Comparison of ENCODE assay signal across 12 cellular contexts in the genomic region with DNA sequence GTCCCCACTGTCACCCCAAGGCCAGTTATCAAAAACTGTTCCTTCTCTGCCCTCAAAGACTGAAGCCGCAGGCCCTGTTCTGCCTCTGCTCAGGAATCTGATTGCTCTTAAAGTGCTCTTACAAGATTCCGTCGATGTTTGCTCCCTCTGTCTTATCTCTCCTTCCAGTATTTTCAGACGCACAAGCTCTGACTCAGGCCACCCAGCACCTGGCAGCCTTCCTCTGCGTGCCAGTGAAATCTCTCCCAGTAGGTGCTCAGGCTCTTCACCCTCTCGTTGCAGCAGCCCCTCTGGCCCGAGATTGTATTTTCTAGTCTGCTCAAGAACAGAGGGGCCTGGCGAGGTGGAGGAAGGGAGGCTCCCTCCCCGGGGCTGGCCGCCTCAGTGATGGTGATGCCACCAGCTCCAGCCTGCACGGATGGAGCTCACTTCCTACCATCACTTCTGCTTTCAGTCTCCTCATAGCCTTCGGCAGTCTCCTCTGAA.
A peak's percentile ranks its signal among the peaks of the same experiment; 100 is the strongest.
DNase-seq lines count a peak whose midpoint lies in the region; ATAC-seq, FAIRE-seq and TF ChIP-seq lines count a peak whose summit lies in the region.
"Had no signal": no experiment of that assay in that cellular context is flagged by ENCODE, and none has a peak within 500 bp of the region (broad histone marks: within the 10 kb centered on the region; RNA-seq: fewer than 3 reads in every experiment).

No MANE protein-coding gene starts in this region.

- DNase-seq in activated CD4-positive, alpha-beta T cell treated with anti-CD3 and anti-CD28 coated beads for 36 hours, result no peak
- DNase-seq in activated CD4-positive, alpha-beta T cell treated with anti-CD3 and anti-CD28 coated beads for 1 hour, result no peak
- DNase-seq in NOMO-1 treated with DMSO at 0.1 percent for 48 hours (lab: John Stamatoyannopoulos, UW; ENCODE audit: unreplicated experiment) (peak; percentile 71), ovary (peak in 4 of 5 donors; percentile 31 to 69 (median 44)), pancreas (no peak)
- no peak for DNase-seq in effector memory CD8-positive, alpha-beta T cell
- DNase-seq: NCI-H774, T1000 had no signal

- H3K9me3 ChIP-seq in ovary (no peaks in the 10 kb centered on the region), pancreas (no peaks in the 10 kb centered on the region)

- FAIRE-seq in pancreas (lab: Jason Lieb, UNC), result no peak

- CTCF ChIA-PET in activated CD4-positive, alpha-beta T cell treated with anti-CD3 and anti-CD28 coated beads for 36 hours (lab: Charles Lee), result no interaction called here

- H3K4me1 ChIP-seq in ovary (ENCODE audit: insufficient read depth) (peaks cover 10% of the 10 kb centered on the region), pancreas (no peaks in the 10 kb centered on the region)

- no peaks in the 10 kb centered on the region for H3K27me3 Mint-ChIP-seq in activated CD4-positive, alpha-beta T cell treated with anti-CD3 and anti-CD28 coated beads for 36 hours
- no peaks in the 10 kb centered on the region for H3K27me3 Mint-ChIP-seq in effector memory CD8-positive, alpha-beta T cell

- POLR2A ChIA-PET in activated CD4-positive, alpha-beta T cell treated with anti-CD3 and anti-CD28 coated beads for 36 hours (lab: Charles Lee), result interaction anchor here (0.5 to 0.6 kb wide), 2 partner anchors 103 to 125 kb away, joined by 3 read pairs; no protein-coding TSS in a partner anchor

- H3K27ac Mint-ChIP-seq in activated CD4-positive, alpha-beta T cell treated with anti-CD3 and anti-CD28 coated beads for 36 hours, result peak overlapping the region; percentile 62
- H3K27ac Mint-ChIP-seq in effector memory CD8-positive, alpha-beta T cell, result peak overlapping the region; percentile 19 to 83

- H3K9me3 Mint-ChIP-seq in activated CD4-positive, alpha-beta T cell treated with anti-CD3 and anti-CD28 coated beads for 36 hours (ENCODE audit: low read depth), result no peaks in the 10 kb centered on the region
- no peaks in the 10 kb centered on the region for H3K9me3 Mint-ChIP-seq in effector memory CD8-positive, alpha-beta T cell
- H3K9me3 Mint-ChIP-seq: activated naive CD4-positive, alpha-beta T cell treated with anti-CD3 and anti-CD28 coated beads, Interleukin-2, amount 50 U/mL, for 72 hours had no signal

- TF ChIP-seq EP300 in ovary (IDR thresholded peaks at IDR 0.05), result no peak

- peak overlapping the region in 1 of 2 donors; percentile 42 for H3K27ac ChIP-seq in ovary
- no peak overlapping the region for H3K27ac ChIP-seq in pancreas

- TF ChIP-seq CTCF in ovary (IDR thresholded peaks at IDR 0.05) (no peak), pancreas (IDR thresholded peaks at IDR 0.05) (no peak)

- peaks cover 53% of the 10 kb centered on the region for H3K4me1 Mint-ChIP-seq in activated CD4-positive, alpha-beta T cell treated with anti-CD3 and anti-CD28 coated beads for 36 hours
- H3K4me1 Mint-ChIP-seq in effector memory CD8-positive, alpha-beta T cell (ENCODE audit: low read depth in 2 of 2), result peaks cover 24% of the 10 kb centered on the region in 2 donors

- peak; percentile 23 for ATAC-seq in activated CD4-positive, alpha-beta T cell treated with anti-CD3 and anti-CD28 coated beads for 36 hours
- ATAC-seq in effector memory CD8-positive, alpha-beta T cell (replicated peaks), result no peak
- ATAC-seq in HG02981 (IDR thresholded peaks at IDR 0.05; ENCODE audit: unreplicated experiment) (no peak), HG03135 (IDR thresholded peaks at IDR 0.05; ENCODE audit: unreplicated experiment) (no peak), pancreas (no peak)
- ATAC-seq: esophagus mucosa had no signal

- H3K27me3 ChIP-seq in ovary (no peaks in the 10 kb centered on the region), pancreas (no peaks in the 10 kb centered on the region)

- intact Hi-C loops in activated CD4-positive, alpha-beta T cell treated with anti-CD3 and anti-CD28 coated beads for 36 hours (cut with DNase I, micrococcal nuclease), result no loop called here
- intact Hi-C loops in ovary (cut with DNase I) (no loop called here), pancreas (cut with DNase I) (no loop called here)

- no peak overlapping the region for H3K4me3 ChIP-seq in ovary
- H3K4me3 ChIP-seq in pancreas, result no peak overlapping the region

- no peak overlapping the region for H3K4me3 Mint-ChIP-seq in activated CD4-positive, alpha-beta T cell treated with anti-CD3 and anti-CD28 coated beads for 36 hours
- H3K4me3 Mint-ChIP-seq in effector memory CD8-positive, alpha-beta T cell, result peak overlapping the region in 1 of 2 donors; percentile 2

- H3K36me3 ChIP-seq in ovary (no peaks in the 10 kb centered on the region), pancreas (no peaks in the 10 kb centered on the region)

- TF ChIP-seq POLR2A in ovary (IDR thresholded peaks at IDR 0.05), result no peak

- peaks cover 36% of the 10 kb centered on the region for H3K36me3 Mint-ChIP-seq in activated CD4-positive, alpha-beta T cell treated with anti-CD3 and anti-CD28 coated beads for 36 hours (ENCODE audit: low read depth)
- H3K36me3 Mint-ChIP-seq in effector memory CD8-positive, alpha-beta T cell (ENCODE audit: insufficient read depth), result peaks cover 85% of the 10 kb centered on the region

- 44 to 60% (median 45%) methylated on average over 12 of the region's 12 CpGs for WGBS in ovary, 3 donors
- WGBS in pancreas, 2 donors, result 43 to 48% methylated on average over 12 of the region's 12 CpGs

Comparison
In these comparisons a context has a peak if more than half of its experiments do, and no peak if none do; other contexts are left out.
1. DNase-seq: peak in NOMO-1 treated with DMSO at 0.1 percent for 48 hours (single experiment) and ovary (4 of 5); none in activated CD4-positive, alpha-beta T cell treated with anti-CD3 and anti-CD28 coated beads for 36 hours (single experiment), activated CD4-positive, alpha-beta T cell treated with anti-CD3 and anti-CD28 coated beads for 1 hour (single experiment), effector memory CD8-positive, alpha-beta T cell (0 of 3) and pancreas (0 of 6).